In genomic region chr7:26949319-26949718, GRCh38 we compare ENCODE assay signal across 16 cellular contexts.
A peak's percentile ranks its signal among the peaks of the same experiment; 100 is the strongest.
DNase-seq lines count a peak whose midpoint lies in the region; ATAC-seq and TF ChIP-seq lines count a peak whose summit lies in the region.
"Had no signal": no experiment of that assay in that cellular context is flagged by ENCODE, and none has a peak within 500 bp of the region (broad histone marks: within the 10 kb centered on the region; RNA-seq: fewer than 3 reads in every experiment).

No MANE protein-coding gene starts in this region.

- H4K20me1 ChIP-seq in mammary epithelial cell (ENCODE audit: insufficient read depth, low read length) = no peaks in the 10 kb centered on the region

- H3K79me2 ChIP-seq in mammary epithelial cell (ENCODE audit: insufficient read depth, low read length) = no peaks in the 10 kb centered on the region

- H3K9me3 ChIP-seq in mammary epithelial cell (replicated peaks; ENCODE audit: insufficient read depth, low read length) (no peaks in the 10 kb centered on the region), breast epithelium (no peaks in the 10 kb centered on the region), NT2/D1 (ENCODE audit: insufficient read depth, low read length) (no peaks in the 10 kb centered on the region)
- H3K9me3 ChIP-seq: BE2C had no signal

- CTCF ChIA-PET in mammary epithelial cell (lab: Charles Lee; ENCODE audit: low non-redundant PET) = no interaction called here

- intact Hi-C loops in mammary epithelial cell (cut with micrococcal nuclease) = loop anchor here (2.0 kb wide), 1 partner anchor 85 kb away; the partner anchor contains the start of gene SKAP2
- intact Hi-C loops in breast epithelium (cut with DNase I; ENCODE audit: low total_unique reads) = no loop called here

- H3K27ac ChIP-seq in mammary epithelial cell (ENCODE audit: insufficient read depth, low read depth, low read length) = peak overlapping the region; percentile 24
- H3K27ac ChIP-seq in breast epithelium = no peak overlapping the region
- H3K27ac ChIP-seq in epithelial cell of prostate = peak overlapping the region; percentile 91
- H3K27ac ChIP-seq: 22Rv1 had no signal

- H3K27ac Mint-ChIP-seq in osteocyte (ENCODE audit: unreplicated experiment) = no peak overlapping the region
- H3K27ac Mint-ChIP-seq: CD8-positive, alpha-beta T cell had no signal

- no peaks in the 10 kb centered on the region for H3K36me3 Mint-ChIP-seq in osteocyte (ENCODE audit: unreplicated experiment)
- H3K36me3 Mint-ChIP-seq: CD8-positive, alpha-beta T cell had no signal

- DNase-seq in mammary epithelial cell = no peak
- no peak for DNase-seq in breast epithelium (ENCODE audit: low spot score in 2 of 2)
- DNase-seq in NT2/D1 (ENCODE audit: low read depth, low spot score) = peak; percentile 40
- DNase-seq in epithelial cell of prostate (ENCODE audit: low read depth, low spot score) = no peak
- DNase-seq in osteocyte (ENCODE audit: extremely low spot score, unreplicated experiment) = no peak
- no peak for DNase-seq in left lobe of liver (ENCODE audit: low spot score)
- DNase-seq in D341Med (ENCODE audit: low spot score) = no peak
- DNase-seq in NCI-H1105 treated with DMSO at 0.1 percent for 48 hours (lab: John Stamatoyannopoulos, UW) = no peak
- DNase-seq: BE2C; CD8-positive, alpha-beta T cell; DMS79 treated with DMSO at 0.1 percent for 48 hours; NCI-H187; NCI-H2171; NCI-H446; RPMI8226 had no signal

- H3K9ac ChIP-seq in mammary epithelial cell (ENCODE audit: insufficient read depth, low read length) (no peak overlapping the region), NT2/D1 (ENCODE audit: insufficient read length, low read depth) (no peak overlapping the region)

- no TSS peak for BruUV-seq in mammary epithelial cell (replicated peaks; lab: Mats Ljungman, UMichigan)

- no peaks in the 10 kb centered on the region for H3K27me3 ChIP-seq in mammary epithelial cell (ENCODE audit: insufficient read depth, low read length)
- H3K27me3 ChIP-seq in breast epithelium = no peaks in the 10 kb centered on the region
- no peaks in the 10 kb centered on the region for H3K27me3 ChIP-seq in NT2/D1 (ENCODE audit: insufficient read depth, insufficient read length)

- H3K4me2 ChIP-seq in mammary epithelial cell (ENCODE audit: insufficient read depth, low read depth, low read length) = no peak overlapping the region

- in situ Hi-C loops in mammary epithelial cell (cut with MboI; ENCODE audit: low sequenced_read_pairs in 2 of 2) = no loop called here

- no peak overlapping the region for H3K4me3 Mint-ChIP-seq in osteocyte (ENCODE audit: unreplicated experiment)
- H3K4me3 Mint-ChIP-seq: CD8-positive, alpha-beta T cell had no signal

- no peak overlapping the region for H2AFZ ChIP-seq in mammary epithelial cell (ENCODE audit: low read depth, low read length)

- no peak for TF ChIP-seq POLR2A in breast epithelium (IDR thresholded peaks at IDR 0.05)

- H3K4me3 ChIP-seq in mammary epithelial cell (replicated peaks in 1 of 3; ENCODE audit: insufficient read depth in 1 of 3, low read depth in 2 of 3, low read length in 3 of 3) (no peak overlapping the region), breast epithelium (no peak overlapping the region), NT2/D1 (ENCODE audit: insufficient read length, low read depth) (no peak overlapping the region)

- ATAC-seq in left lobe of liver = no peak
- ATAC-seq: CD8-positive, alpha-beta T cell had no signal

- dilution Hi-C loops in mammary epithelial cell (cut with HindIII; ENCODE audit: low sequenced_read_pairs) = loop anchor here (5.0 kb wide), 1 partner anchor 82 kb away; no protein-coding TSS in a partner anchor

- no peaks in the 10 kb centered on the region for H3K36me3 ChIP-seq in mammary epithelial cell (ENCODE audit: insufficient read depth, low read length)
- no peaks in the 10 kb centered on the region for H3K36me3 ChIP-seq in breast epithelium
- H3K36me3 ChIP-seq in NT2/D1 (ENCODE audit: insufficient read depth, insufficient read length, low read length) = no peaks in the 10 kb centered on the region
- H3K36me3 ChIP-seq: BE2C had no signal

- 100% methylated on average over 1 of the region's 1 CpG for WGBS in mammary epithelial cell (ENCODE audit: low coverage, missing lambda C conversion rate)

- TF ChIP-seq CTCF in mammary epithelial cell (conservative IDR thresholded peaks at IDR 0.05 in 1 of 2, IDR thresholded peaks at IDR 0.05 in 1 of 2; ENCODE audit: extremely low read depth in 1 of 2, insufficient read depth in 1 of 2, low read depth in 1 of 2, low read length in 2 of 2) (no peak), breast epithelium (IDR thresholded peaks at IDR 0.05) (no peak), osteocyte (IDR thresholded peaks at IDR 0.05) (no peak)

- no peaks in the 10 kb centered on the region for H3K9me3 Mint-ChIP-seq in osteocyte (ENCODE audit: unreplicated experiment)
- H3K9me3 Mint-ChIP-seq: CD8-positive, alpha-beta T cell had no signal

- H3K27me3 Mint-ChIP-seq in osteocyte (ENCODE audit: unreplicated experiment) = no peaks in the 10 kb centered on the region

- H3K4me1 ChIP-seq in mammary epithelial cell (ENCODE audit: insufficient read depth, low read length) (peaks cover 16% of the 10 kb centered on the region), breast epithelium (no peaks in the 10 kb centered on the region), NT2/D1 (ENCODE audit: insufficient read depth, insufficient read length) (no peaks in the 10 kb centered on the region)
- H3K4me1 ChIP-seq: BE2C had no signal

- no peaks in the 10 kb centered on the region for H3K4me1 Mint-ChIP-seq in osteocyte (ENCODE audit: unreplicated experiment)

Comparison
In these comparisons a context has a peak if more than half of its experiments do, and no peak if none do; other contexts are left out.
1. H3K27ac ChIP-seq: peak in mammary epithelial cell (single experiment) and epithelial cell of prostate (single experiment); none in breast epithelium (0 of 2).